Comparison of ENCODE assay signal across 9 cellular contexts in genomic region chr19:55703790-55704215, GRCh38. TPM values are rescaled to one million over a fixed set of nuclear protein-coding genes. Genes with fewer than 3 reads are reported as not detected.
DNase-seq lines count a peak whose midpoint lies in the region; ATAC-seq and TF ChIP-seq lines count a peak whose summit lies in the region.
"Had no signal": no experiment of that assay in that cellular context is flagged by ENCODE, and none has a peak within 500 bp of the region (broad histone marks: within the 10 kb centered on the region; RNA-seq: fewer than 3 reads in every experiment).

No MANE protein-coding gene starts in this region.

- H3K36me3 Mint-ChIP-seq in activated CD8-positive, alpha-beta T cell treated with anti-CD3 and anti-CD28 coated beads for 36 hours (ENCODE audit: low read depth), result peaks cover 20% of the 10 kb centered on the region

- no peak overlapping the region for H3K4me3 Mint-ChIP-seq in activated CD8-positive, alpha-beta T cell treated with anti-CD3 and anti-CD28 coated beads for 36 hours

- H3K79me2 ChIP-seq in osteoblast (ENCODE audit: insufficient read depth, low read length), result no peaks in the 10 kb centered on the region

- H3K36me3 ChIP-seq in HEK293 (ENCODE audit: control insufficient read depth in 2 of 2, insufficient read depth in 1 of 2, low read length in 2 of 2) (peaks cover 8 to 31% of the 10 kb centered on the region in 2 experiments), esophagus squamous epithelium (peaks cover 0 to 29% (median 0%) of the 10 kb centered on the region in 3 donors), osteoblast (ENCODE audit: insufficient read depth, low read length) (peaks cover 14% of the 10 kb centered on the region)

- TF ChIP-seq CTCF in HEK293 (tag by site-specific recombination; IDR thresholded peaks at IDR 0.05) (peak; percentile 46; the same call in 1 of the 2 replicates), esophagus squamous epithelium (IDR thresholded peaks at IDR 0.05) (peak; percentile 40 to 73 (median 54)), osteoblast (IDR thresholded peaks at IDR 0.05; ENCODE audit: extremely low read depth, low read depth, low read length) (peak; percentile 49)
- peak; percentile 82 for TF ChIP-seq CTCF in activated CD8-positive, alpha-beta T cell treated with anti-CD3 and anti-CD28 coated beads for 36 hours (IDR thresholded peaks at IDR 0.05)

- WGBS in esophagus squamous epithelium, 2 donors, result 64 to 71% methylated on average over 26 to 35 of the region's 38 CpGs

- CTCF ChIA-PET in HEK293 (lab: Yijun Ruan, JAX), result interaction anchor here (0.6 to 1.5 kb wide), 5 partner anchors 11 to 164 kb away, joined by 3 to 4 read pairs (median 3); no protein-coding TSS in a partner anchor
- CTCF ChIA-PET in activated CD8-positive, alpha-beta T cell treated with anti-CD3 and anti-CD28 coated beads for 36 hours (lab: Charles Lee), result interaction anchor here (0.7 to 2.2 kb wide), 6 partner anchors 15 to 106 kb away, joined by 3 to 10 read pairs (median 4); no protein-coding TSS in a partner anchor

- no peak overlapping the region for H3K27ac Mint-ChIP-seq in activated CD8-positive, alpha-beta T cell treated with anti-CD3 and anti-CD28 coated beads for 36 hours

- H3K27me3 ChIP-seq in esophagus squamous epithelium, result no peaks in the 10 kb centered on the region
- H3K27me3 ChIP-seq in osteoblast (ENCODE audit: insufficient read depth, low read length), result no peaks in the 10 kb centered on the region

- no peaks in the 10 kb centered on the region for H3K27me3 Mint-ChIP-seq in activated CD8-positive, alpha-beta T cell treated with anti-CD3 and anti-CD28 coated beads for 36 hours

- H3K4me2 ChIP-seq in osteoblast (ENCODE audit: insufficient read depth, low read length), result no peak overlapping the region

- TF ChIP-seq POLR2A in esophagus squamous epithelium (IDR thresholded peaks at IDR 0.05), result no peak

- peak; percentile 85 for ATAC-seq in activated CD8-positive, alpha-beta T cell treated with anti-CD3 and anti-CD28 coated beads for 36 hours
- no peak for ATAC-seq in GM18858 (IDR thresholded peaks at IDR 0.05; ENCODE audit: unreplicated experiment)
- ATAC-seq in HG02610 (IDR thresholded peaks at IDR 0.05; ENCODE audit: unreplicated experiment), result no peak

- peak; percentile 61 for DNase-seq in activated CD8-positive, alpha-beta T cell treated with anti-CD3 and anti-CD28 coated beads for 36 hours
- no peak for DNase-seq in esophagus squamous epithelium (lab: John Stamatoyannopoulos, UW)
- peak; percentile 79 for DNase-seq in osteoblast (ENCODE audit: insufficient read length, low spot score, missing footprints)
- DNase-seq in islet precursor cell, result no peak
- DNase-seq in NCI-H345 treated with DMSO at 0.1 percent for 48 hours (lab: John Stamatoyannopoulos, UW; ENCODE audit: unreplicated experiment), result no peak

- H3K27ac ChIP-seq in HEK293 (ENCODE audit: extremely low read depth, low read depth, low read length), result no peak overlapping the region
- no peak overlapping the region for H3K27ac ChIP-seq in esophagus squamous epithelium
- no peak overlapping the region for H3K27ac ChIP-seq in osteoblast (ENCODE audit: low read depth, low read length)

- H3K4me1 Mint-ChIP-seq in activated CD8-positive, alpha-beta T cell treated with anti-CD3 and anti-CD28 coated beads for 36 hours (ENCODE audit: low read depth), result peaks cover 2% of the 10 kb centered on the region

- no peaks in the 10 kb centered on the region for H3K9me3 ChIP-seq in HEK293 (ENCODE audit: control insufficient read depth, insufficient read depth, low read depth, low read length)
- no peaks in the 10 kb centered on the region for H3K9me3 ChIP-seq in esophagus squamous epithelium
- H3K9me3 ChIP-seq in osteoblast (ENCODE audit: low read depth, low read length), result no peaks in the 10 kb centered on the region

- H4K20me1 ChIP-seq in osteoblast (ENCODE audit: insufficient read depth, low read length), result peaks cover 3% of the 10 kb centered on the region

- no peak overlapping the region for H3K4me3 ChIP-seq in HEK293 (ENCODE audit: low read depth, low read length)
- H3K4me3 ChIP-seq in esophagus squamous epithelium, result no peak overlapping the region
- no peak overlapping the region for H3K4me3 ChIP-seq in osteoblast (ENCODE audit: insufficient read depth, low read length)

- no peak overlapping the region for H2AFZ ChIP-seq in osteoblast (ENCODE audit: low read length)

- no peaks in the 10 kb centered on the region for H3K9me3 Mint-ChIP-seq in activated CD8-positive, alpha-beta T cell treated with anti-CD3 and anti-CD28 coated beads for 36 hours

- POLR2A ChIA-PET in HEK293 (lab: Yijun Ruan, JAX), result no interaction called here
- POLR2A ChIA-PET in activated CD8-positive, alpha-beta T cell treated with anti-CD3 and anti-CD28 coated beads for 36 hours (lab: Charles Lee), result interaction anchor here (0.6 kb wide), 2 partner anchors 91 kb away, joined by 3 read pairs; no protein-coding TSS in a partner anchor

- intact Hi-C loops in activated CD8-positive, alpha-beta T cell treated with anti-CD3 and anti-CD28 coated beads for 36 hours (cut with micrococcal nuclease), result no loop called here
- intact Hi-C loops in esophagus squamous epithelium (cut with DNase I), result no loop called here

- H3K4me1 ChIP-seq in HEK293 (ENCODE audit: control insufficient read depth, insufficient read depth, low read length), result no peaks in the 10 kb centered on the region
- H3K4me1 ChIP-seq in esophagus squamous epithelium, result peaks cover 0 to 6% (median 0%) of the 10 kb centered on the region in 3 donors
- H3K4me1 ChIP-seq in osteoblast (ENCODE audit: insufficient read depth, low read length), result no peaks in the 10 kb centered on the region

TF ChIP-seq in HEK293, 187 proteins besides CTCF, POLR2A, EP300 and RAD21:
- TF ChIP-seq ZNF629 (tag by site-specific recombination; IDR thresholded peaks at IDR 0.05) (no peak), ZEB2 (tag by site-specific recombination; IDR thresholded peaks at IDR 0.05) (no peak), ZNF24 (tag by site-specific recombination; IDR thresholded peaks at IDR 0.05) (no peak), ZNF10 (tag by site-specific recombination; IDR thresholded peaks at IDR 0.05) (no peak), ZNF558 (tag by site-specific recombination; IDR thresholded peaks at IDR 0.05) (no peak)
- TF ChIP-seq, protein P1, sequence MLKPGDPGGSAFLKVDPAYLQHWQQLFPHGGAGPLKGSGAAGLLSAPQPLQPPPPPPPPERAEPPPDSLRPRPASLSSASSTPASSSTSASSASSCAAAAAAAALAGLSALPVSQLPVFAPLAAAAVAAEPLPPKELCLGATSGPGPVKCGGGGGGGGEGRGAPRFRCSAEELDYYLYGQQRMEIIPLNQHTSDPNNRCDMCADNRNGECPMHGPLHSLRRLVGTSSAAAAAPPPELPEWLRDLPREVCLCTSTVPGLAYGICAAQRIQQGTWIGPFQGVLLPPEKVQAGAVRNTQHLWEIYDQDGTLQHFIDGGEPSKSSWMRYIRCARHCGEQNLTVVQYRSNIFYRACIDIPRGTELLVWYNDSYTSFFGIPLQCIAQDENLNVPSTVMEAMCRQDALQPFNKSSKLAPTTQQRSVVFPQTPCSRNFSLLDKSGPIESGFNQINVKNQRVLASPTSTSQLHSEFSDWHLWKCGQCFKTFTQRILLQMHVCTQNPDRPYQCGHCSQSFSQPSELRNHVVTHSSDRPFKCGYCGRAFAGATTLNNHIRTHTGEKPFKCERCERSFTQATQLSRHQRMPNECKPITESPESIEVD (tag by site-specific recombination; IDR thresholded peaks at IDR 0.05), result no peak

RNA-seq across cellular contexts. Expression of gene EPN1, which starts 28.8 kb away (rescaled TPM):
- total RNA-seq in activated CD8-positive, alpha-beta T cell treated with anti-CD3 and anti-CD28 coated beads for 36 hours, result 10 to 100 TPM; 36.2 to 37.7 TPM
- total RNA-seq in esophagus squamous epithelium, result 100 to 1,000 TPM in 1 of 4 donors, 10 to 100 TPM in 3; 52.1 to 168 (median 77.4) TPM
- total RNA-seq in osteoblast, result 25.0 and 31.5 TPM in 2 replicates

RNA-seq across cellular contexts. Expression of gene NLRP9, which starts 34.4 kb away (rescaled TPM):
- not detected for total RNA-seq in activated CD8-positive, alpha-beta T cell treated with anti-CD3 and anti-CD28 coated beads for 36 hours
- total RNA-seq in esophagus squamous epithelium, result not detected
- total RNA-seq in osteoblast, result not detected in 2 replicates
- total RNA-seq: T-helper 1 cell treated with Interleukin-12 subunit alpha and Interleukin-12 subunit beta and Interleukin-4 antibody, amounts not matched to agents 30 ng/mL and 1 ng/mL, for 36 hours had no signal

RNA-seq across cellular contexts. Expression of gene U2AF2, which starts 49.0 kb away (rescaled TPM):
- 100 to 1,000 TPM; 304 to 306 TPM for total RNA-seq in activated CD8-positive, alpha-beta T cell treated with anti-CD3 and anti-CD28 coated beads for 36 hours
- total RNA-seq in esophagus squamous epithelium (100 to 1,000 TPM in 2 of 4 donors, 10 to 100 TPM in 2; 85.0 to 112 (median 99.7) TPM), osteoblast (64.5 and 70.2 TPM in 2 replicates)

RNA-seq across cellular contexts. Expression of gene RFPL4A, which starts 55.1 kb away (rescaled TPM):
- not detected for total RNA-seq in activated CD8-positive, alpha-beta T cell treated with anti-CD3 and anti-CD28 coated beads for 36 hours
- total RNA-seq in esophagus squamous epithelium (not detected), osteoblast (not detected in 2 replicates)
- total RNA-seq: T-helper 1 cell treated with Interleukin-12 subunit alpha and Interleukin-12 subunit beta and Interleukin-4 antibody, amounts not matched to agents 30 ng/mL and 1 ng/mL, for 36 hours had no signal

RNA-seq across cellular contexts. Expression of gene CCDC106, which starts 55.8 kb away (rescaled TPM):
- 10 to 100 TPM in 1 of 2 experiments, 1 to 10 TPM in 1; 8.8 to 11.2 TPM for total RNA-seq in activated CD8-positive, alpha-beta T cell treated with anti-CD3 and anti-CD28 coated beads for 36 hours
- total RNA-seq in esophagus squamous epithelium, result 1 to 10 TPM; 2.4 to 7.2 (median 4.6) TPM
- total RNA-seq in osteoblast, result 10.5 and 13.3 TPM in 2 replicates

Comparison
In these comparisons a context has a peak if more than half of its experiments do, and no peak if none do; other contexts are left out.
1. DNase-seq: peak in activated CD8-positive, alpha-beta T cell treated with anti-CD3 and anti-CD28 coated beads for 36 hours (single experiment) and osteoblast (single experiment); none in esophagus squamous epithelium (single experiment), islet precursor cell (single experiment) and NCI-H345 treated with DMSO at 0.1 percent for 48 hours (single experiment).
2. Peak in every context shown above with its lines, with median percentiles within 50 percentile points of each other: CTCF ChIP-seq.